Comparison of ENCODE assay signal across 8 cellular contexts in genomic region chr17:75109047-75109406, GRCh38. TPM values are rescaled to one million over a fixed set of nuclear protein-coding genes. Genes with fewer than 3 reads are reported as not detected.
DNase-seq lines count a peak whose midpoint lies in the region; ATAC-seq and TF ChIP-seq lines count a peak whose summit lies in the region.

No MANE protein-coding gene starts in this region.

- DNase-seq in foreskin fibroblast (no peak), left lobe of liver (ENCODE audit: low spot score) (no peak), NCI-H146 (lab: John Stamatoyannopoulos, UW) (no peak)

- ATAC-seq in GM21825 (IDR thresholded peaks at IDR 0.05; ENCODE audit: unreplicated experiment): peak; percentile 16
- no peak for ATAC-seq in GM18867 (IDR thresholded peaks at IDR 0.05; ENCODE audit: unreplicated experiment)
- no peak for ATAC-seq in HG02973 (IDR thresholded peaks at IDR 0.05; ENCODE audit: unreplicated experiment)
- ATAC-seq in left lobe of liver: no peak

- H3K4me2 ChIP-seq in skeletal muscle satellite cell (ENCODE audit: low read length): peak overlapping the region; percentile 97

- no peaks in the 10 kb centered on the region for H3K9me3 ChIP-seq in skeletal muscle satellite cell (replicated peaks; ENCODE audit: low read length)

- H3K4me3 ChIP-seq in foreskin fibroblast (ENCODE audit: low read depth in 1 of 2, low read length in 2 of 2) (peak overlapping the region; percentile 73 to 74), skeletal muscle satellite cell (ENCODE audit: low read length) (peak overlapping the region; percentile 86)

- no peaks in the 10 kb centered on the region for H3K36me3 ChIP-seq in skeletal muscle satellite cell (ENCODE audit: insufficient read depth, low read length)

- peak overlapping the region; percentile 81; the same call in 1 of the 2 replicates for H3K27ac ChIP-seq in VCaP

- TF ChIP-seq CTCF in VCaP (conservative IDR thresholded peaks at IDR 0.05) (no peak), foreskin fibroblast (IDR thresholded peaks at IDR 0.05; ENCODE audit: low read depth, low read length) (no peak)

- H3K9ac ChIP-seq in skeletal muscle satellite cell (ENCODE audit: low read depth, low read length): no peak overlapping the region

- peaks cover 7% of the 10 kb centered on the region for H3K27me3 ChIP-seq in skeletal muscle satellite cell (ENCODE audit: control insufficient read depth, insufficient read depth, low read length)

- H3K4me1 ChIP-seq in skeletal muscle satellite cell (ENCODE audit: control insufficient read depth, insufficient read depth, low read length): peaks cover 18% of the 10 kb centered on the region

RNA-seq across cellular contexts. Expression of gene ARMC7, which starts 0.7 kb away (rescaled TPM):
- 1.5 and 2.3 TPM in 2 replicates for total RNA-seq in skeletal muscle satellite cell (2012; rRNA removed)
- 5.6 TPM for total RNA-seq in left lobe of liver

RNA-seq across cellular contexts. Expression of gene SLC16A5, which starts 21.3 kb away (rescaled TPM):
- total RNA-seq in skeletal muscle satellite cell (2012; rRNA removed): 4.6 and 5.7 TPM in 2 replicates
- 1.2 TPM for total RNA-seq in left lobe of liver

RNA-seq across cellular contexts. Expression of gene NT5C, which starts 22.5 kb away (rescaled TPM):
- total RNA-seq in skeletal muscle satellite cell (2012; rRNA removed): 56.5 and 75.1 TPM in 2 replicates
- 11.9 TPM for total RNA-seq in left lobe of liver

RNA-seq across cellular contexts. Expression of gene JPT1, which starts 45.3 kb away (rescaled TPM):
- 209 and 251 TPM in 2 replicates for total RNA-seq in skeletal muscle satellite cell (2012; rRNA removed)
- total RNA-seq in left lobe of liver: 14.8 TPM
